In genomic region chr7:38177621-38178003, GRCh38 we compare ENCODE assay signal across 1 cellular context.
TF ChIP-seq lines count a peak whose summit lies in the region.

No MANE protein-coding gene starts in this region.

TF ChIP-seq in GM23338, 12 proteins besides CTCF, POLR2A, EP300 and RAD21 (continued from another document):
- TF ChIP-seq ZNF462 (CRISPR knock-in tag; IDR thresholded peaks at IDR 0.05) (no peak), ZNF331 (CRISPR knock-in tag; IDR thresholded peaks at IDR 0.05; ENCODE audit: low read depth) (no peak), ZNF114 (CRISPR knock-in tag; IDR thresholded peaks at IDR 0.05) (no peak), NANOG (IDR thresholded peaks at IDR 0.05; ENCODE audit: borderline replicate concordance) (no peak), JUNB (IDR thresholded peaks at IDR 0.05; ENCODE audit: unreplicated experiment) (no peak), CREB1 (CRISPR knock-in tag; IDR thresholded peaks at IDR 0.05; ENCODE audit: low read depth) (no peak), EZH2 (IDR thresholded peaks at IDR 0.05; ENCODE audit: low read depth, unreplicated experiment) (no peak), POLR2AphosphoS5 (IDR thresholded peaks at IDR 0.05; ENCODE audit: low read depth) (no peak)
